Comparison of ENCODE assay signal across 1 cellular context in the genomic region with DNA sequence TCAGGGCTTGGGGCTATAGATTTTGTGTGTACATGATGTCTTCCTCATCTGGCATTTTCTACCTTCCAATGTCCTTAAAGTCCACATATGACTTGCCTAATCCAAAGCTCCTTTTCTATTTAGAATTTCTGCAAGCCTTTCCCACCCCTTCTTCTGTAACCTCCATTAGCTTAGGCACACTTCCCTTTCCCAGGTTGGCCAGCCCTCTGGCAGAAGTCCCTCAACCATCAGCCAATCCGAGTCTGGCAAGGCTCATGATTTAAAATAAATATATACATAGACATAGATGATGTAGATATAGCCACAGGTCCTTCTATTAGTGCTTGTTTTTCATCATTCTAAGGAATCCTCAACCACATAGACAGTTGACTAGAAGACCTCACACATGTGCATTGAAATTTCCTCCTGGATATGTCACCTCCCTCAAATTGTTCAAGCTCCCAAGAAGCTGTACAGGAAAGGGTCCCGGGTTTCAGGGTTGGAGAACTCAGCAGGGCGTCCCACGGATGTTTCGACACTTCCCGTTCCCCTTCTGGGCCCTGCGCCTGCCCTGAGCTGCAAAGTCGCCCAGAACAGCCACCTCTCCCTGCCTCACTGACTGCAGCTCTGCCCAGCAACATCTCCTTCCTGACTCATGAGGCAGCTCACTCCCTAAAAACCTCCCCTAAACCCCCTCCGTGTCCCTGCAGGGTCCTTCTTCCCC.
TF ChIP-seq lines count a peak whose summit lies in the region.

No MANE protein-coding gene starts in this region.

TF ChIP-seq in HepG2, 621 proteins besides CTCF, POLR2A, EP300 and RAD21 (continued from another document):
- TF ChIP-seq ZNF274 (CRISPR knock-in tag; IDR thresholded peaks at IDR 0.05), result no peak
- TF ChIP-seq SP2 (CRISPR knock-in tag; IDR thresholded peaks at IDR 0.05), result no peak
- TF ChIP-seq ZSCAN21 (CRISPR knock-in tag; IDR thresholded peaks at IDR 0.05; ENCODE audit: borderline replicate concordance), result no peak
- TF ChIP-seq AGO1 (IDR thresholded peaks at IDR 0.05; ENCODE audit: low read depth, low read length, poor library complexity, severe bottlenecking), result no peak
- TF ChIP-seq ATF7-NPFF (CRISPR knock-in tag; IDR thresholded peaks at IDR 0.05; ENCODE audit: low read depth), result no peak
- TF ChIP-seq, protein P1, sequence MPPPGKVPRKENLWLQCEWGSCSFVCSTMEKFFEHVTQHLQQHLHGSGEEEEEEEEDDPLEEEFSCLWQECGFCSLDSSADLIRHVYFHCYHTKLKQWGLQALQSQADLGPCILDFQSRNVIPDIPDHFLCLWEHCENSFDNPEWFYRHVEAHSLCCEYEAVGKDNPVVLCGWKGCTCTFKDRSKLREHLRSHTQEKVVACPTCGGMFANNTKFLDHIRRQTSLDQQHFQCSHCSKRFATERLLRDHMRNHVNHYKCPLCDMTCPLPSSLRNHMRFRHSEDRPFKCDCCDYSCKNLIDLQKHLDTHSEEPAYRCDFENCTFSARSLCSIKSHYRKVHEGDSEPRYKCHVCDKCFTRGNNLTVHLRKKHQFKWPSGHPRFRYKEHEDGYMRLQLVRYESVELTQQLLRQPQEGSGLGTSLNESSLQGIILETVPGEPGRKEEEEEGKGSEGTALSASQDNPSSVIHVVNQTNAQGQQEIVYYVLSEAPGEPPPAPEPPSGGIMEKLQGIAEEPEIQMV (CRISPR knock-in tag; IDR thresholded peaks at IDR 0.05; ENCODE audit: low read depth), result no peak
- TF ChIP-seq PRMT3 (CRISPR knock-in tag; IDR thresholded peaks at IDR 0.05; ENCODE audit: borderline replicate concordance, low read depth), result no peak
- TF ChIP-seq CEBPB (IDR thresholded peaks at IDR 0.05; ENCODE audit: borderline replicate concordance, low read depth, low read length), result no peak
- no peak for TF ChIP-seq NKX3-1 (CRISPR knock-in tag; IDR thresholded peaks at IDR 0.05)
- TF ChIP-seq, protein P2, sequence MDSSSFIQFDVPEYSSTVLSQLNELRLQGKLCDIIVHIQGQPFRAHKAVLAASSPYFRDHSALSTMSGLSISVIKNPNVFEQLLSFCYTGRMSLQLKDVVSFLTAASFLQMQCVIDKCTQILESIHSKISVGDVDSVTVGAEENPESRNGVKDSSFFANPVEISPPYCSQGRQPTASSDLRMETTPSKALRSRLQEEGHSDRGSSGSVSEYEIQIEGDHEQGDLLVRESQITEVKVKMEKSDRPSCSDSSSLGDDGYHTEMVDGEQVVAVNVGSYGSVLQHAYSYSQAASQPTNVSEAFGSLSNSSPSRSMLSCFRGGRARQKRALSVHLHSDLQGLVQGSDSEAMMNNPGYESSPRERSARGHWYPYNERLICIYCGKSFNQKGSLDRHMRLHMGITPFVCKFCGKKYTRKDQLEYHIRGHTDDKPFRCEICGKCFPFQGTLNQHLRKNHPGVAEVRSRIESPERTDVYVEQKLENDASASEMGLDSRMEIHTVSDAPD (CRISPR knock-in tag; IDR thresholded peaks at IDR 0.05), result no peak
- TF ChIP-seq GABPB1 (CRISPR knock-in tag; IDR thresholded peaks at IDR 0.05), result no peak
- no peak for TF ChIP-seq ZNF331 (CRISPR knock-in tag; IDR thresholded peaks at IDR 0.05)
